Comparison of ENCODE assay signal across 8 cellular contexts in the genomic region with DNA sequence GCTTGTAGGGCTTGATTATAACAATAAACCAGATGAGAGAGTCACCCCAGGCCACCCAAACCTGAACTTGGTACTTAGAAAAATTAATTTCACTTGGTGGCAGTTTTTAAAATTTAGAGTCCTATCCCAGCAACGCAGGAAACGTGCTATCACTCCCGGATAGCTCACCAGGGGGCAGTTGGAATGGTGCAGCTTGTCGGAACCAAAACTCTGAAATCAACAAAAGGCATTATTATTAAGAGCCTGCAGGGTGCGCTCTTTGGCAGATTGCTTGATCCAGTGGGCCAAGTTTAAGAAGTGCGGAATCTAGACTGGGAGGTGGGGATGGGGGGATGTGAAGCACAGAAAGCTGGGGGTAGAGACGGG. TPM values are rescaled to one million over a fixed set of nuclear protein-coding genes. Genes with fewer than 3 reads are reported as not detected.
DNase-seq lines count a peak whose midpoint lies in the region; ATAC-seq and TF ChIP-seq lines count a peak whose summit lies in the region.

No MANE protein-coding gene starts in this region.

- peak overlapping the region; percentile 44 for H2BK5ac ChIP-seq in mesenchymal stem cell (ENCODE audit: low read depth, low read length, poor library complexity, severe bottlenecking)

- H2BK120ac ChIP-seq in mesenchymal stem cell (ENCODE audit: low read depth, low read length), result no peak overlapping the region

- H4K8ac ChIP-seq in mesenchymal stem cell (ENCODE audit: low read length), result no peak overlapping the region

- peak; percentile 41 for DNase-seq in stimulated activated CD4-positive, alpha-beta T cell treated with anti-CD3 and anti-CD28 coated beads, Interleukin-15, amount 100 ng/mL, for 24 hours
- DNase-seq in stimulated activated CD4-positive, alpha-beta T cell treated with anti-CD3 and anti-CD28 coated beads, Interleukin-2, amount 100 ng/mL, for 48 hours, result no peak
- DNase-seq in NCI-H146 (lab: John Stamatoyannopoulos, UW) (peak; percentile 79), T-cell (peak in 1 of 34 experiments; percentile 4), epidermal melanocyte (ENCODE audit: insufficient read length, low spot score) (peak; percentile 54), mesenchymal stem cell (peak; percentile 79), type B pancreatic cell (ENCODE audit: extremely low spot score, unreplicated experiment) (no peak)

- peak; percentile 78 for TF ChIP-seq CTCF in type B pancreatic cell (conservative IDR thresholded peaks at IDR 0.05)

- H4K91ac ChIP-seq in mesenchymal stem cell (ENCODE audit: low read length), result no peak overlapping the region

- H3K4ac ChIP-seq in mesenchymal stem cell (ENCODE audit: low read depth in 1 of 2, low read length in 2 of 2), result no peak overlapping the region

- no peaks in the 10 kb centered on the region for H3K36me3 ChIP-seq in mesenchymal stem cell (ENCODE audit: control insufficient read depth in 1 of 2, insufficient read depth in 2 of 2, low read depth in 1 of 2, low read length in 2 of 2)

- POLR2A ChIA-PET in T-cell (lab: Charles Lee), result interaction anchor here in 1 of 2 donors (0.6 kb wide), 2 partner anchors 19 to 337 kb away, joined by 3 read pairs; no protein-coding TSS in a partner anchor

- H3K9me3 Mint-ChIP-seq in T-cell (no peaks in the 10 kb centered on the region), type B pancreatic cell (no peaks in the 10 kb centered on the region)

- H2AFZ ChIP-seq in mesenchymal stem cell (ENCODE audit: low read depth, low read length), result no peak overlapping the region

- H3K4me3 Mint-ChIP-seq in T-cell, result peak overlapping the region; percentile 47 to 93 (median 69)
- H3K4me3 Mint-ChIP-seq in type B pancreatic cell, result peak overlapping the region; percentile 95

- peaks cover 16% of the 10 kb centered on the region for H3K4me1 ChIP-seq in mesenchymal stem cell (ENCODE audit: control insufficient read depth, insufficient read depth, low read depth, low read length)

- H3K4me2 ChIP-seq in mesenchymal stem cell (ENCODE audit: low read length, poor library complexity, severe bottlenecking), result peak overlapping the region; percentile 99

- H3K79me1 ChIP-seq in mesenchymal stem cell (replicated peaks; ENCODE audit: low read length, poor library complexity, severe bottlenecking), result peaks cover 5% of the 10 kb centered on the region

- WGBS in mesenchymal stem cell, result under 1% methylated on average over 7 of the region's 7 CpGs

- H3K27ac Mint-ChIP-seq in T-cell (no peak overlapping the region), type B pancreatic cell (peak overlapping the region; percentile 91)

- H3K27me3 Mint-ChIP-seq in T-cell, result peaks cover 56 to 73% of the 10 kb centered on the region in 2 donors
- no peaks in the 10 kb centered on the region for H3K27me3 Mint-ChIP-seq in type B pancreatic cell

- H3K9me3 ChIP-seq in mesenchymal stem cell (ENCODE audit: control insufficient read depth, low read length), result no peaks in the 10 kb centered on the region

- H3K27ac ChIP-seq in mesenchymal stem cell (ENCODE audit: low read length, poor library complexity, severe bottlenecking), result no peak overlapping the region

- H3K4me1 Mint-ChIP-seq in T-cell (peaks cover 29 to 32% (median 31%) of the 10 kb centered on the region in 3 donors), type B pancreatic cell (ENCODE audit: unreplicated experiment) (peaks cover 10% of the 10 kb centered on the region)

- H2BK12ac ChIP-seq in mesenchymal stem cell (ENCODE audit: low read length in 2 of 2), result no peak overlapping the region

- no peak overlapping the region for H3K23ac ChIP-seq in mesenchymal stem cell (ENCODE audit: low read length in 2 of 2)

- ATAC-seq in T-cell (replicated peaks in 1 of 4), result peak in 1 of 4 experiments; percentile 34
- no peak for ATAC-seq in HG02610 (IDR thresholded peaks at IDR 0.05; ENCODE audit: unreplicated experiment)

- H3K27me3 ChIP-seq in mesenchymal stem cell (ENCODE audit: control insufficient read depth in 1 of 2, insufficient read depth in 1 of 2, low read length in 2 of 2), result no peaks in the 10 kb centered on the region

- H3K9ac ChIP-seq in mesenchymal stem cell (ENCODE audit: low read length), result peak overlapping the region; percentile 92

- no peak overlapping the region for H2AK5ac ChIP-seq in mesenchymal stem cell (ENCODE audit: low read length, severe bottlenecking)

- H3K36me3 Mint-ChIP-seq in T-cell (no peaks in the 10 kb centered on the region), type B pancreatic cell (no peaks in the 10 kb centered on the region)

- CTCF ChIA-PET in T-cell (lab: Charles Lee), result interaction anchor here (0.6 to 1.5 kb wide), 9 partner anchors 10 to 1885 kb away, joined by 3 to 7 read pairs (median 4); no protein-coding TSS in a partner anchor

- H3K18ac ChIP-seq in mesenchymal stem cell (ENCODE audit: low read depth in 1 of 2, low read length in 2 of 2), result no peak overlapping the region

- H3K4me3 ChIP-seq in mesenchymal stem cell (ENCODE audit: insufficient read depth in 1 of 2, low read depth in 1 of 2, low read length in 2 of 2), result peak overlapping the region in 1 of 2 experiments; percentile 89

- no peak overlapping the region for H2BK15ac ChIP-seq in mesenchymal stem cell (ENCODE audit: low read depth, poor library complexity, severe bottlenecking)

- no peak overlapping the region for H3K14ac ChIP-seq in mesenchymal stem cell (ENCODE audit: low read length in 2 of 2)

RNA-seq across cellular contexts. Expression of a gene that starts 2.4 kb away (rescaled TPM):
- under 1 TPM in 3 of 5 donors, not detected in 2; 0.23 to 0.39 (median 0.32) TPM for total RNA-seq in T-cell
- 0.15 TPM for polyA plus RNA-seq in mesenchymal stem cell (2013, experiment 1 of 2)
- polyA plus RNA-seq in mesenchymal stem cell (2013, experiment 2 of 2), result 0.10 TPM
- total RNA-seq in type B pancreatic cell (ENCODE audit: low replicate concordance), result 33.1 and 37.7 TPM in 2 replicates

Comparison
In these comparisons a context has a peak if more than half of its experiments do, and no peak if none do; other contexts are left out.
1. DNase-seq: peak in stimulated activated CD4-positive, alpha-beta T cell treated with anti-CD3 and anti-CD28 coated beads, Interleukin-15, amount 100 ng/mL, for 24 hours (single experiment), NCI-H146 (single experiment), epidermal melanocyte (single experiment) and mesenchymal stem cell (single experiment); none in stimulated activated CD4-positive, alpha-beta T cell treated with anti-CD3 and anti-CD28 coated beads, Interleukin-2, amount 100 ng/mL, for 48 hours (0 of 2) and type B pancreatic cell (single experiment).
2. RNA of a gene that starts 2.4 kb away (total RNA-seq): 33.1 to 37.7 TPM in type B pancreatic cell; 0.23 to 0.39 TPM in T-cell; every median in the first group is over 10 times any median in the second.